ENCODE assay signal across 9 cellular contexts in genomic region chr16:721765-722481, GRCh38. TPM values are rescaled to one million over a fixed set of nuclear protein-coding genes. Genes with fewer than 3 reads are reported as not detected.
DNase-seq lines count a peak whose midpoint lies in the region; ATAC-seq and TF ChIP-seq lines count a peak whose summit lies in the region.
"Had no signal": no experiment of that assay in that cellular context is flagged by ENCODE, and none has a peak within 500 bp of the region (broad histone marks: within the 10 kb centered on the region; RNA-seq: fewer than 3 reads in every experiment).

No MANE protein-coding gene starts in this region.

- TF ChIP-seq CTCF in neural progenitor cell (IDR thresholded peaks at IDR 0.05) (no peak), GM13976 (IDR thresholded peaks at IDR 0.05; ENCODE audit: borderline replicate concordance, control extremely low read depth, extremely low read depth, insufficient read depth, missing control alignments) (no peak)

- no peaks in the 10 kb centered on the region for H3K36me3 Mint-ChIP-seq in neural progenitor cell

- H3K9me3 Mint-ChIP-seq in neural progenitor cell = no peaks in the 10 kb centered on the region

- peaks cover 23% of the 10 kb centered on the region for H3K4me1 Mint-ChIP-seq in neural progenitor cell

- no peak for DNase-seq in MG63
- DNase-seq in neural progenitor cell (ENCODE audit: low spot score) = no peak
- DNase-seq in GM13976 (ENCODE audit: low spot score) = no peak
- no peak for DNase-seq in KG1 (lab: John Stamatoyannopoulos, UW)
- DNase-seq in NCI-H226 = no peak
- DNase-seq: NCI-H2081 treated with DMSO at 0.1 percent for 48 hours had no signal

- peak overlapping the region; percentile 96 to 100 (median 100) for H3K4me2 ChIP-seq in BLaER1 treated with 17β-estradiol and CSF1 and Interleukin-3, amounts not matched to agents 10 nM and 100 nM
- H3K4me2 ChIP-seq in neural progenitor cell = peak overlapping the region; percentile 98

- peaks cover 56 to 97% (median 94%) of the 10 kb centered on the region in 10 experiments for H3K4me1 ChIP-seq in BLaER1 treated with 17β-estradiol and CSF1 and Interleukin-3, amounts not matched to agents 10 nM and 100 nM
- H3K4me1 ChIP-seq in neural progenitor cell = peaks cover 21% of the 10 kb centered on the region

- peak overlapping the region; percentile 73 to 87 (median 81); a peak in 20 of 22 replicates for H3K9ac ChIP-seq in BLaER1 treated with 17β-estradiol and CSF1 and Interleukin-3, amounts not matched to agents 10 nM and 100 nM
- H3K9ac ChIP-seq in neural progenitor cell = no peak overlapping the region

- H3K27ac Mint-ChIP-seq in neural progenitor cell = no peak overlapping the region

- H3K9me3 ChIP-seq in BLaER1 treated with 17β-estradiol and CSF1 and Interleukin-3, amounts not matched to agents 10 nM and 100 nM (replicated peaks in 1 of 11) = no peaks in the 10 kb centered on the region
- H3K9me3 ChIP-seq in MG63 (no peaks in the 10 kb centered on the region), neural progenitor cell (ENCODE audit: low read depth) (no peaks in the 10 kb centered on the region)

- peaks cover 0 to 59% (median 2%) of the 10 kb centered on the region in 11 experiments; a peak in 13 of 22 replicates for H3K27me3 ChIP-seq in BLaER1 treated with 17β-estradiol and CSF1 and Interleukin-3, amounts not matched to agents 10 nM and 100 nM
- peaks cover 2% of the 10 kb centered on the region; the same call in 1 of the 2 replicates for H3K27me3 ChIP-seq in MG63
- peaks cover 19% of the 10 kb centered on the region for H3K27me3 ChIP-seq in neural progenitor cell

- H3K4me3 Mint-ChIP-seq in neural progenitor cell = peak overlapping the region; percentile 65

- in situ Hi-C loops in GM13976 (cut with MboI; ENCODE audit: low sequenced_read_pairs, unreplicated experiment) = no loop called here

- peaks cover 32% of the 10 kb centered on the region for H3F3A ChIP-seq in neural progenitor cell (ENCODE audit: low read depth)

- H3K36me3 ChIP-seq in BLaER1 treated with 17β-estradiol and CSF1 and Interleukin-3, amounts not matched to agents 10 nM and 100 nM = 0 out of 22 replicates have a peak, but pooled peaks cover 0 to 6% (median 0%) of the 10 kb centered on the region in 11 experiments
- H3K36me3 ChIP-seq in MG63 = peaks cover 4% of the 10 kb centered on the region; the same call in 1 of the 2 replicates
- no peaks in the 10 kb centered on the region for H3K36me3 ChIP-seq in neural progenitor cell

- H3K79me2 ChIP-seq in neural progenitor cell (ENCODE audit: low read depth) = no peaks in the 10 kb centered on the region

- H3K4me3 ChIP-seq in BLaER1 treated with 17β-estradiol and CSF1 and Interleukin-3, amounts not matched to agents 10 nM and 100 nM = peak overlapping the region; percentile 67 to 80 (median 73)
- H3K4me3 ChIP-seq in MG63 = peak overlapping the region; percentile 99
- H3K4me3 ChIP-seq in neural progenitor cell = peak overlapping the region; percentile 85

- H3K27ac ChIP-seq in BLaER1 treated with 17β-estradiol and CSF1 and Interleukin-3, amounts not matched to agents 10 nM and 100 nM = peak overlapping the region in 6 of 11 experiments; percentile 79 to 86 (median 83); a peak in 9 of 22 replicates
- peak overlapping the region; percentile 96 for H3K27ac ChIP-seq in cingulate gyrus (ENCODE audit: low read depth, low read length)
- no peak overlapping the region for H3K27ac ChIP-seq in neural progenitor cell

- no peak for ATAC-seq in GM21367 (IDR thresholded peaks at IDR 0.05; ENCODE audit: unreplicated experiment)

- H2AFZ ChIP-seq in neural progenitor cell (replicated peaks) = no peak overlapping the region

- peaks cover 32 to 94% (median 73%) of the 10 kb centered on the region in 11 experiments; a peak in 21 of 22 replicates for H4K20me1 ChIP-seq in BLaER1 treated with 17β-estradiol and CSF1 and Interleukin-3, amounts not matched to agents 10 nM and 100 nM
- peaks cover 65% of the 10 kb centered on the region for H4K20me1 ChIP-seq in neural progenitor cell (ENCODE audit: low read depth)

- H3K27me3 Mint-ChIP-seq in neural progenitor cell (ENCODE audit: insufficient read depth, low read depth) = peaks cover 10% of the 10 kb centered on the region

RNA-seq across cellular contexts. Expression of gene ANTKMT, which starts 1.0 kb away (rescaled TPM):
- total RNA-seq in MG63 (2014; rRNA removed; shearing (Covaris generic); ENCODE audit: low replicate concordance) = 27.0 and 44.0 TPM in 2 replicates
- total RNA-seq in neural progenitor cell (ENCODE audit: low replicate concordance) = 7.5 and 20.9 TPM in 2 replicates

RNA-seq across cellular contexts. Expression of gene CCDC78, which starts 4.3 kb away (rescaled TPM):
- 0.59 and 4.9 TPM in 2 replicates for total RNA-seq in MG63 (2014; rRNA removed; shearing (Covaris generic); ENCODE audit: low replicate concordance)
- total RNA-seq in neural progenitor cell (ENCODE audit: low replicate concordance) = 0.67 and 3.7 TPM in 2 replicates

RNA-seq across cellular contexts. Expression of gene HAGHL, which starts 5.0 kb away (rescaled TPM):
- 9.4 and 13.3 TPM in 2 replicates for total RNA-seq in MG63 (2014; rRNA removed; shearing (Covaris generic); ENCODE audit: low replicate concordance)
- total RNA-seq in neural progenitor cell (ENCODE audit: low replicate concordance) = 1.0 and 5.4 TPM in 2 replicates

RNA-seq across cellular contexts. Expression of gene METRN, which starts 7.0 kb away (rescaled TPM):
- 33.7 and 71.7 TPM in 2 replicates for total RNA-seq in MG63 (2014; rRNA removed; shearing (Covaris generic); ENCODE audit: low replicate concordance)
- total RNA-seq in neural progenitor cell (ENCODE audit: low replicate concordance) = 24.3 and 110 TPM in 2 replicates

RNA-seq across cellular contexts. Expression of gene FBXL16, which starts 16.3 kb away (rescaled TPM):
- 0.16 and 0.67 TPM in 2 replicates for total RNA-seq in MG63 (2014; rRNA removed; shearing (Covaris generic); ENCODE audit: low replicate concordance)
- 0.13 and 0.65 TPM in 2 replicates for total RNA-seq in neural progenitor cell (ENCODE audit: low replicate concordance)
